ENCODE assay signal across 1 cellular context in genomic region chr6:143634486-143634885, GRCh38.
TF ChIP-seq lines count a peak whose summit lies in the region.

No MANE protein-coding gene starts in this region.

TF ChIP-seq in GM12878, 131 proteins besides CTCF, POLR2A, EP300 and RAD21 (continued from another document):
- TF ChIP-seq NKRF (conservative IDR thresholded peaks at IDR 0.05) (no peak), ZNF217 (IDR thresholded peaks at IDR 0.05) (no peak), E4F1 (IDR thresholded peaks at IDR 0.05; ENCODE audit: borderline replicate concordance, partially characterized antibody) (no peak), E2F8 (IDR thresholded peaks at IDR 0.05; ENCODE audit: low read depth, partially characterized antibody) (no peak), ATF7 (IDR thresholded peaks at IDR 0.05; ENCODE audit: low read depth) (no peak), KLF5 (IDR thresholded peaks at IDR 0.05; ENCODE audit: partially characterized antibody) (no peak), LARP7 (IDR thresholded peaks at IDR 0.05) (no peak), CHD2 (IDR thresholded peaks at IDR 0.05; ENCODE audit: borderline replicate concordance, low read depth, low read length) (no peak), PBX3 (IDR thresholded peaks at IDR 0.05; ENCODE audit: insufficient replicate concordance, low read depth, low read length) (no peak), BHLHE40 (IDR thresholded peaks at IDR 0.05; ENCODE audit: borderline replicate concordance in 1 of 2, low read depth in 2 of 2, low read length in 1 of 2) (no peak), SMC3 (IDR thresholded peaks at IDR 0.05; ENCODE audit: borderline replicate concordance, low read length) (no peak), SMARCA5 (IDR thresholded peaks at IDR 0.05) (no peak)
